ENCODE assay signal across 1 cellular context in genomic region chr14:45135659-45136314, GRCh38.
A peak's percentile ranks its signal among the peaks of the same experiment; 100 is the strongest.
TF ChIP-seq lines count a peak whose summit lies in the region.

Gene FANCM, plus strand, starts transcription at chr14:45135930. Its CDS starts 102 bp downstream, at chr14:45136032.

TF ChIP-seq in HEK293, 187 proteins besides CTCF, POLR2A, EP300 and RAD21 (continued from another document):
- TF ChIP-seq AEBP2 (tag by site-specific recombination; IDR thresholded peaks at IDR 0.05; ENCODE audit: borderline replicate concordance) = no peak
- TF ChIP-seq ZNF777 (tag by site-specific recombination; IDR thresholded peaks at IDR 0.05; ENCODE audit: borderline replicate concordance) = peak; percentile 77; the same call in 1 of the 2 replicates
- TF ChIP-seq ZNF580 (tag by site-specific recombination; IDR thresholded peaks at IDR 0.05) = no peak
- TF ChIP-seq MZF1 (tag by site-specific recombination; IDR thresholded peaks at IDR 0.05; ENCODE audit: borderline replicate concordance) = peak; percentile 32; the same call in 1 of the 2 replicates
- peak; percentile 51; the same call in 1 of the 2 replicates for TF ChIP-seq ZNF335 (tag by site-specific recombination; conservative IDR thresholded peaks at IDR 0.05)
- 0 out of 2 replicates have a peak, but pooled peaks have one; percentile 48 for TF ChIP-seq ZNF513 (tag by site-specific recombination; IDR thresholded peaks at IDR 0.05)
- no peak for TF ChIP-seq ZNF654 (tag by site-specific recombination; IDR thresholded peaks at IDR 0.05; ENCODE audit: low read depth)
- TF ChIP-seq ZNF114 (tag by site-specific recombination; IDR thresholded peaks at IDR 0.05) = no peak
- no peak for TF ChIP-seq ZNF623 (tag by site-specific recombination; IDR thresholded peaks at IDR 0.05)
- TF ChIP-seq ZBTB11 (tag by site-specific recombination; conservative IDR thresholded peaks at IDR 0.05; ENCODE audit: low read depth) = peak; percentile 98
- TF ChIP-seq ZNF23 (tag by site-specific recombination; IDR thresholded peaks at IDR 0.05; ENCODE audit: borderline replicate concordance) = no peak
- no peak for TF ChIP-seq ZNF555 (tag by site-specific recombination; conservative IDR thresholded peaks at IDR 0.05)
- no peak for TF ChIP-seq ZNF624 (tag by site-specific recombination; IDR thresholded peaks at IDR 0.05)
- TF ChIP-seq ZBTB44 (tag by site-specific recombination; IDR thresholded peaks at IDR 0.05) = peak; percentile 27; the same call in 1 of the 2 replicates
- TF ChIP-seq PRDM10 (tag by site-specific recombination; IDR thresholded peaks at IDR 0.05) = no peak
- TF ChIP-seq TRIM28 (IDR thresholded peaks at IDR 0.05; ENCODE audit: borderline replicate concordance, low read length) = no peak
- 0 out of 2 replicates have a peak, but pooled peaks have one; percentile 32 for TF ChIP-seq ZNF561 (tag by site-specific recombination; IDR thresholded peaks at IDR 0.05; ENCODE audit: borderline replicate concordance)
- no peak for TF ChIP-seq HIC1 (tag by site-specific recombination; IDR thresholded peaks at IDR 0.05)
- no peak for TF ChIP-seq ZNF426 (tag by site-specific recombination; IDR thresholded peaks at IDR 0.05)
- TF ChIP-seq ZNF501 (tag by site-specific recombination; IDR thresholded peaks at IDR 0.05) = 0 out of 2 replicates have a peak, but pooled peaks have one; percentile 10
- TF ChIP-seq ZNF645 (tag by site-specific recombination; IDR thresholded peaks at IDR 0.05) = no peak
- TF ChIP-seq TCF7L2 (IDR thresholded peaks at IDR 0.05; ENCODE audit: borderline replicate concordance, low read depth, low read length) = no peak
- peak; percentile 45; the same call in 1 of the 2 replicates for TF ChIP-seq SP7 (tag by site-specific recombination; IDR thresholded peaks at IDR 0.05)
- TF ChIP-seq ZNF404 (tag by site-specific recombination; IDR thresholded peaks at IDR 0.05) = no peak
